1 cellular context compared by ENCODE assay signal in genomic region chr17:17830740-17831207, GRCh38.
TF ChIP-seq lines count a peak whose summit lies in the region.

No MANE protein-coding gene starts in this region.

TF ChIP-seq in HepG2, 621 proteins besides CTCF, POLR2A, EP300 and RAD21 (continued from another document and continues in another):
- TF ChIP-seq ZNF318 (CRISPR knock-in tag; IDR thresholded peaks at IDR 0.05) (no peak), CSRNP1 (CRISPR knock-in tag; IDR thresholded peaks at IDR 0.05) (no peak; the same call in 1 of the 2 replicates), NFIC (IDR thresholded peaks at IDR 0.05; ENCODE audit: low read length) (no peak), U2AF2 (IDR thresholded peaks at IDR 0.05; ENCODE audit: low read depth, low read length) (no peak), KLF15 (CRISPR knock-in tag; IDR thresholded peaks at IDR 0.05; ENCODE audit: borderline replicate concordance) (no peak), HNF4A (CRISPR knock-in tag; IDR thresholded peaks at IDR 0.05) (peak; percentile 99), ZNF12 (CRISPR knock-in tag; IDR thresholded peaks at IDR 0.05) (no peak), ZNF530 (CRISPR knock-in tag; IDR thresholded peaks at IDR 0.05; ENCODE audit: low read depth) (no peak), NR3C1 (CRISPR knock-in tag; IDR thresholded peaks at IDR 0.05) (no peak), SIX1 (CRISPR knock-in tag; IDR thresholded peaks at IDR 0.05; ENCODE audit: borderline replicate concordance) (peak; percentile 59; the same call in 1 of the 2 replicates), DMAP1 (CRISPR knock-in tag; IDR thresholded peaks at IDR 0.05) (peak; percentile 95), MAZ (IDR thresholded peaks at IDR 0.05; ENCODE audit: borderline replicate concordance, low read depth, low read length) (no peak), MAZ (CRISPR knock-in tag; IDR thresholded peaks at IDR 0.05; ENCODE audit: low read depth) (peak; percentile 58), MBD4 (IDR thresholded peaks at IDR 0.05; ENCODE audit: borderline replicate concordance, low read length) (no peak), MTF1 (CRISPR knock-in tag; IDR thresholded peaks at IDR 0.05) (no peak), KAT2B (IDR thresholded peaks at IDR 0.05; ENCODE audit: borderline replicate concordance, low read depth, low read length) (no peak), ZNF598 (CRISPR knock-in tag; IDR thresholded peaks at IDR 0.05; ENCODE audit: borderline replicate concordance) (no peak), CEBPZ (IDR thresholded peaks at IDR 0.05; ENCODE audit: low read length) (no peak), AFF4 (CRISPR knock-in tag; IDR thresholded peaks at IDR 0.05) (no peak), MAF1 (CRISPR knock-in tag; IDR thresholded peaks at IDR 0.05; ENCODE audit: borderline replicate concordance) (no peak), ZNF180 (CRISPR knock-in tag; IDR thresholded peaks at IDR 0.05; ENCODE audit: borderline replicate concordance, low read depth) (no peak), SNAPC5 (CRISPR knock-in tag; IDR thresholded peaks at IDR 0.05; ENCODE audit: borderline replicate concordance) (no peak), NCOA5 (CRISPR knock-in tag; IDR thresholded peaks at IDR 0.05) (no peak), MEF2D (CRISPR knock-in tag; IDR thresholded peaks at IDR 0.05) (peak; percentile 93), NFRKB (IDR thresholded peaks at IDR 0.05) (no peak), HMG20B (CRISPR knock-in tag; conservative IDR thresholded peaks at IDR 0.05) (peak; percentile 40; the same call in 1 of the 2 replicates), EZH2 (conservative IDR thresholded peaks at IDR 0.05; ENCODE audit: low read depth, low read length) (no peak), JARID2 (CRISPR knock-in tag; IDR thresholded peaks at IDR 0.05; ENCODE audit: insufficient replicate concordance) (no peak), ZNF737 (CRISPR knock-in tag; IDR thresholded peaks at IDR 0.05; ENCODE audit: borderline replicate concordance) (no peak), TBP (CRISPR knock-in tag; IDR thresholded peaks at IDR 0.05) (no peak)
- TF ChIP-seq, protein P1, sequence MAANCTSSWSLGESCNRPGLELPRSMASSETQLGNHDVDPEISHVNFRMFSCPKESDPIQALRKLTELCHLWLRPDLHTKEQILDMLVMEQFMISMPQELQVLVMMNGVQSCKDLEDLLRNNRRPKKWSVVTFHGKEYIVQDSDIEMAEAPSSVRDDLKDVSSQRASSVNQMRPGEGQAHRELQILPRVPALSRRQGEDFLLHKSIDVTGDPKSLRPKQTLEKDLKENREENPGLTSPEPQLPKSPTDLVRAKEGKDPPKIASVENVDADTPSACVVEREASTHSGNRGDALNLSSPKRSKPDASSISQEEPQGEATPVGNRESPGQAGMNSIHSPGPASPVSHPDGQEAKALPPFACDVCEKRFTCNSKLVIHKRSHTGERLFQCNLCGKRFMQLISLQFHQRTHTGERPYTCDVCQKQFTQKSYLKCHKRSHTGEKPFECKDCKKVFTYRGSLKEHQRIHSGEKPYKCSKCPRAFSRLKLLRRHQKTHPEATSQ (CRISPR knock-in tag; IDR thresholded peaks at IDR 0.05; ENCODE audit: borderline replicate concordance), result 0 out of 2 replicates have a peak, but pooled peaks have one; percentile 18
- TF ChIP-seq, protein P2, sequence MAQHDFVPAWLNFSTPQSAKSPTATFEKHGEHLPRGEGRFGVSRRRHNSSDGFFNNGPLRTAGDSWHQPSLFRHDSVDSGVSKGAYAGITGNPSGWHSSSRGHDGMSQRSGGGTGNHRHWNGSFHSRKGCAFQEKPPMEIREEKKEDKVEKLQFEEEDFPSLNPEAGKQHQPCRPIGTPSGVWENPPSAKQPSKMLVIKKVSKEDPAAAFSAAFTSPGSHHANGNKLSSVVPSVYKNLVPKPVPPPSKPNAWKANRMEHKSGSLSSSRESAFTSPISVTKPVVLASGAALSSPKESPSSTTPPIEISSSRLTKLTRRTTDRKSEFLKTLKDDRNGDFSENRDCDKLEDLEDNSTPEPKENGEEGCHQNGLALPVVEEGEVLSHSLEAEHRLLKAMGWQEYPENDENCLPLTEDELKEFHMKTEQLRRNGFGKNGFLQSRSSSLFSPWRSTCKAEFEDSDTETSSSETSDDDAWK (CRISPR knock-in tag; IDR thresholded peaks at IDR 0.05), result no peak
- TF ChIP-seq, protein P3, sequence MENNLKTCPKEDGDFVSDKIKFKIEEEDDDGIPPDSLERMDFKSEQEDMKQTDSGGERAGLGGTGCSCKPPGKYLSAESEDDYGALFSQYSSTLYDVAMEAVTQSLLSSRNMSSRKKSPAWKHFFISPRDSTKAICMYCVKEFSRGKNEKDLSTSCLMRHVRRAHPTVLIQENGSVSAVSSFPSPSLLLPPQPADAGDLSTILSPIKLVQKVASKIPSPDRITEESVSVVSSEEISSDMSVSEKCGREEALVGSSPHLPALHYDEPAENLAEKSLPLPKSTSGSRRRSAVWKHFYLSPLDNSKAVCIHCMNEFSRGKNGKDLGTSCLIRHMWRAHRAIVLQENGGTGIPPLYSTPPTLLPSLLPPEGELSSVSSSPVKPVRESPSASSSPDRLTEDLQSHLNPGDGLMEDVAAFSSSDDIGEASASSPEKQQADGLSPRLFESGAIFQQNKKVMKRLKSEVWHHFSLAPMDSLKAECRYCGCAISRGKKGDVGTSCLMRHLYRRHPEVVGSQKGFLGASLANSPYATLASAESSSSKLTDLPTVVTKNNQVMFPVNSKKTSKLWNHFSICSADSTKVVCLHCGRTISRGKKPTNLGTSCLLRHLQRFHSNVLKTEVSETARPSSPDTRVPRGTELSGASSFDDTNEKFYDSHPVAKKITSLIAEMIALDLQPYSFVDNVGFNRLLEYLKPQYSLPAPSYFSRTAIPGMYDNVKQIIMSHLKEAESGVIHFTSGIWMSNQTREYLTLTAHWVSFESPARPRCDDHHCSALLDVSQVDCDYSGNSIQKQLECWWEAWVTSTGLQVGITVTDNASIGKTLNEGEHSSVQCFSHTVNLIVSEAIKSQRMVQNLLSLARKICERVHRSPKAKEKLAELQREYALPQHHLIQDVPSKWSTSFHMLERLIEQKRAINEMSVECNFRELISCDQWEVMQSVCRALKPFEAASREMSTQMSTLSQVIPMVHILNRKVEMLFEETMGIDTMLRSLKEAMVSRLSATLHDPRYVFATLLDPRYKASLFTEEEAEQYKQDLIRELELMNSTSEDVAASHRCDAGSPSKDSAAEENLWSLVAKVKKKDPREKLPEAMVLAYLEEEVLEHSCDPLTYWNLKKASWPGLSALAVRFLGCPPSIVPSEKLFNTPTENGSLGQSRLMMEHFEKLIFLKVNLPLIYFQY (CRISPR knock-in tag; IDR thresholded peaks at IDR 0.05; ENCODE audit: borderline replicate concordance), result peak; percentile 92; the same call in 1 of the 2 replicates
